Comparison of ENCODE assay signal across 1 cellular context in genomic region chr3:61730577-61731231, GRCh38.
TF ChIP-seq lines count a peak whose summit lies in the region.

No MANE protein-coding gene starts in this region.

TF ChIP-seq in GM23338, 12 proteins besides CTCF, POLR2A, EP300 and RAD21 (continued from another document):
- TF ChIP-seq REST (IDR thresholded peaks at IDR 0.05; ENCODE audit: unreplicated experiment) (no peak), ZNF114 (CRISPR knock-in tag; IDR thresholded peaks at IDR 0.05) (no peak), EZH2 (IDR thresholded peaks at IDR 0.05; ENCODE audit: low read depth, unreplicated experiment) (no peak), NANOG (IDR thresholded peaks at IDR 0.05; ENCODE audit: borderline replicate concordance) (no peak)
